Comparison of ENCODE assay signal across 30 cellular contexts in the genomic region with DNA sequence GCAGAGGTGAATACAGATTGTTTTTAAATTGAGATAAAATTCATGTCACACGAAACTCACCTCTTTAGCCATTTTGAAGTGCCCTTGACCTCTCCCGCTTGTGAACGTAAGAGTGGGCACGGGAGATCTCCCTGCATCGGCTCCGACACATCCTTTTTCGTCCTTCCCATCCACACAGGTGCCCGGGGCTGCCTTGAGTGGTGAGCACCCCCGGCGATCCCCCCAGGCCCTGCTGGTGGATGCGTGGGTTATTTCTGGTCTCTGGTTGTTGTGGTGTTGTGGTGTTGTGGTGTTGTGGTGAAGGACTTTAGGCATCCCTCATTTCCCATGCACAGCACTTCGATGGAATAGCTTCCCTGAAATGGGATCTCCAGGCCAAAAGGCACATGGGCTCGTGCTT. TPM values are rescaled to one million over a fixed set of nuclear protein-coding genes. Genes with fewer than 3 reads are reported as not detected.
"Had no signal": no experiment of that assay in that cellular context is flagged by ENCODE, and none has a peak within 500 bp of the region (broad histone marks: within the 10 kb centered on the region; RNA-seq: fewer than 3 reads in every experiment).

No MANE protein-coding gene starts in this region.

- H3K36me3 ChIP-seq: cardiac muscle cell, left ventricle myocardium inferior, neutrophil, pancreas, suprapubic skin, tibial nerve, uterus had no signal

- ATAC-seq: activated T-helper 17 cell treated with anti-CD3 and anti-CD28 coated beads, Interleukin-2, amount 50 U/mL, for 72 hours; esophagus mucosa; naive thymus-derived CD8-positive, alpha-beta T cell; pancreas; right cardiac atrium; stimulated activated effector memory CD8-positive, alpha-beta T cell treated with anti-CD3 and anti-CD28 coated beads, Interleukin-12 subunit alpha, Interleukin-12 subunit beta, amount 100 ng/mL, for 72 hours; stimulated activated naive CD8-positive, alpha-beta T cell treated with anti-CD3 and anti-CD28 coated beads, Interleukin-15, amount 100 ng/mL, for 72 hours; T-cell had no signal

- H3K27ac Mint-ChIP-seq: activated T-helper 17 cell treated with anti-CD3 and anti-CD28 coated beads, Interleukin-2, amount 50 U/mL, for 72 hours; immature natural killer cell; mesothelial cell of epicardium; naive thymus-derived CD8-positive, alpha-beta T cell; stimulated activated naive CD8-positive, alpha-beta T cell treated with anti-CD3 and anti-CD28 coated beads, Interleukin-15, amount 100 ng/mL, for 72 hours; T-cell had no signal

- H3K4me3 ChIP-seq: cardiac muscle cell, hepatocyte, left ventricle myocardium inferior, pancreas, SK-N-MC, suprapubic skin, tibial nerve, uterus had no signal

- H3K4me1 ChIP-seq: left ventricle myocardium inferior, pancreas, suprapubic skin, uterus had no signal

- H3K4me1 Mint-ChIP-seq: immature natural killer cell; naive thymus-derived CD8-positive, alpha-beta T cell; stimulated activated naive CD8-positive, alpha-beta T cell treated with anti-CD3 and anti-CD28 coated beads, Interleukin-15, amount 100 ng/mL, for 72 hours; T-cell had no signal

- H3K27me3 Mint-ChIP-seq: stimulated activated naive CD8-positive, alpha-beta T cell treated with anti-CD3 and anti-CD28 coated beads, Interleukin-15, amount 100 ng/mL, for 72 hours had no signal

- DNase-seq: activated T-cell treated with anti-CD3 and anti-CD28 coated beads, Interleukin-2, amount 50 U/mL, for 1 hour; amygdala; dermis blood vessel endothelial cell; effector memory CD4-positive, alpha-beta T cell; foreskin melanocyte; glutamatergic neuron; immature natural killer cell; kidney glomerular epithelial cell; left ventricle myocardium inferior; stimulated activated naive CD8-positive, alpha-beta T cell treated with anti-CD3 and anti-CD28 coated beads, Interleukin-15, amount 100 ng/mL, for 72 hours; T-cell had no signal

- H3K27me3 ChIP-seq: cardiac muscle cell, hepatocyte, neutrophil, pancreas, suprapubic skin, tibial nerve, uterus had no signal

- H3K9me3 ChIP-seq: left ventricle myocardium inferior, neutrophil, pancreas, suprapubic skin, tibial nerve, uterus had no signal

- H3K4me3 Mint-ChIP-seq: activated T-helper 17 cell treated with anti-CD3 and anti-CD28 coated beads, Interleukin-2, amount 50 U/mL, for 72 hours; immature natural killer cell; mesothelial cell of epicardium; naive thymus-derived CD8-positive, alpha-beta T cell; stimulated activated effector memory CD8-positive, alpha-beta T cell treated with anti-CD3 and anti-CD28 coated beads, Interleukin-12 subunit alpha, Interleukin-12 subunit beta, amount 100 ng/mL, for 72 hours; stimulated activated naive CD8-positive, alpha-beta T cell treated with anti-CD3 and anti-CD28 coated beads, Interleukin-15, amount 100 ng/mL, for 72 hours; T-cell had no signal

- H3K27ac ChIP-seq: cardiac muscle cell, hepatocyte, left ventricle myocardium inferior, neutrophil, pancreas, SK-N-MC, suprapubic skin, tibial nerve, uterus had no signal

- H3K36me3 Mint-ChIP-seq: immature natural killer cell; mesothelial cell of epicardium; naive thymus-derived CD8-positive, alpha-beta T cell; stimulated activated effector memory CD8-positive, alpha-beta T cell treated with anti-CD3 and anti-CD28 coated beads, Interleukin-12 subunit alpha, Interleukin-12 subunit beta, amount 100 ng/mL, for 72 hours; T-cell had no signal

- H3K9me3 Mint-ChIP-seq: immature natural killer cell; mesothelial cell of epicardium; stimulated activated effector memory CD8-positive, alpha-beta T cell treated with anti-CD3 and anti-CD28 coated beads, Interleukin-12 subunit alpha, Interleukin-12 subunit beta, amount 100 ng/mL, for 72 hours had no signal

RNA-seq across cellular contexts. Expression of gene PSAPL1, which starts 46.1 kb away (rescaled TPM):
- total RNA-seq: activated T-helper 17 cell treated with anti-CD3 and anti-CD28 coated beads, Interleukin-2, amount 50 U/mL, for 72 hours; cerebellum; dermis blood vessel endothelial cell; endothelial cell of umbilical vein; esophagus mucosa; left ventricle myocardium inferior; lung microvascular endothelial cell; mesothelial cell of epicardium; naive thymus-derived CD8-positive, alpha-beta T cell; pulmonary artery endothelial cell; right cardiac atrium; skeletal muscle tissue; T-cell; uterus had no signal
- polyA plus RNA-seq: endothelial cell of umbilical vein; immature natural killer cell; naive thymus-derived CD8-positive, alpha-beta T cell; pancreas; right cardiac atrium had no signal
